In the genomic region with DNA sequence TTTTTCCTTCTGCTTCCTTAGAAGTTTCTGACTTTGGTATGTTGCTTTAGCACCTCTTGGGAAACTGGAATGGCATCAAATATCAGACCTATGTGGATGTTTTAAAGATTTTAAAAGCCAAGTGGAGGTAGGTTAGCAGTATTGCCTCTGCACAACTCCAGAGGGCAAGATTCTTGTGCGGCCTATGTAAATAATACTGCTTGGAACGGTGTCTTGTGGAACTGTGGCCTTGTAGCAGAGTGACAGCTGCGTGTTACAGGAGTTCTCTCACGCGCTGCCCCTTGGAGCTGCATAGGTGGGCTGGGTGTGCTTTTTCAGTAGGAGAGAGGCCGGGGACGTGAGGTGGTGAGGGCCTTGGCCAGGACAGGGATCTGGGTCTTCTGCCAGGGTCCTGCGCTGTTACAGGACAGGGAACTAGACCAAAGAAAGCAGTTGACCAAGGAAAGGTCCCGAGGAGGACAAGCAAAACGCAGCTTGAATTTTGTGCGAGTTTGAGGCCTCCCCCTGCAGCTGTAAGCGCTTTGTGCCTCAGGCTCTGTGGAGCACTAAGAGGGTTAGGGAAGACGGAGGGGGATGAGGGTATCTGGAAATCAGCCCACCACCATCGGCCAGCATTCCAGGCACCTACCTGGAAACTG, we compare ENCODE assay signal across 10 cellular contexts. TPM values are rescaled to one million over a fixed set of nuclear protein-coding genes. Genes with fewer than 3 reads are reported as not detected.
A peak's percentile ranks its signal among the peaks of the same experiment; 100 is the strongest.
DNase-seq lines count a peak whose midpoint lies in the region; ATAC-seq and TF ChIP-seq lines count a peak whose summit lies in the region.
"Had no signal": no experiment of that assay in that cellular context is flagged by ENCODE, and none has a peak within 500 bp of the region (broad histone marks: within the 10 kb centered on the region; RNA-seq: fewer than 3 reads in every experiment).

No MANE protein-coding gene starts in this region.

- H3K4me3 ChIP-seq in AG09309 (ENCODE audit: control insufficient read depth, low read depth, low read length), result peak overlapping the region; percentile 75
- no peak overlapping the region for H3K4me3 ChIP-seq in KMS-11 (IDR thresholded peaks at IDR 0.05; ENCODE audit: insufficient read depth, low read depth, low read length)
- H3K4me3 ChIP-seq in colonic mucosa, result peak overlapping the region; percentile 98

- peaks cover 28 to 60% (median 57%) of the 10 kb centered on the region in 4 donors for H3K4me1 Mint-ChIP-seq in naive thymus-derived CD8-positive, alpha-beta T cell

- H3K4me1 ChIP-seq in KMS-11 (ENCODE audit: low read depth, poor library complexity, severe bottlenecking) (peaks cover 14% of the 10 kb centered on the region), colonic mucosa (peaks cover 6% of the 10 kb centered on the region)

- peak overlapping the region in 9 of 10 donors; percentile 73 to 97 (median 94) for H3K27ac Mint-ChIP-seq in naive thymus-derived CD8-positive, alpha-beta T cell

- intact Hi-C loops in colonic mucosa (cut with DNase I), result no loop called here

- H3K36me3 Mint-ChIP-seq in naive thymus-derived CD8-positive, alpha-beta T cell, result no peaks in the 10 kb centered on the region

- H3K27ac ChIP-seq in KMS-11 (no peak overlapping the region), colonic mucosa (no peak overlapping the region)

- DNase-seq in AG09309 (ENCODE audit: low read depth) (no peak), colonic mucosa (no peak), NCI-H446 (lab: John Stamatoyannopoulos, UW) (no peak)
- no peak for DNase-seq in naive thymus-derived CD8-positive, alpha-beta T cell
- DNase-seq in stimulated activated CD4-positive, alpha-beta T cell treated with anti-CD3 and anti-CD28 coated beads, Interleukin-2, amount 100 ng/mL, for 24 hours, result no peak
- DNase-seq: activated effector memory CD4-positive, alpha-beta T cell treated with Interleukin-2 at 50 U/mL for 16 hours; KG1 had no signal

- peaks cover under 1% of the 10 kb centered on the region; the same call in 1 of the 2 replicates for H3K27me3 ChIP-seq in KMS-11 (ENCODE audit: insufficient read depth, low read depth)
- H3K27me3 ChIP-seq in colonic mucosa, result no peaks in the 10 kb centered on the region

- no peak for ATAC-seq in naive thymus-derived CD8-positive, alpha-beta T cell
- ATAC-seq in GM19455 (IDR thresholded peaks at IDR 0.05; ENCODE audit: unreplicated experiment), result no peak
- ATAC-seq in HG03135 (IDR thresholded peaks at IDR 0.05; ENCODE audit: unreplicated experiment), result no peak

- no peak overlapping the region for H2AFZ ChIP-seq in KMS-11 (ENCODE audit: low read depth)

- no peaks in the 10 kb centered on the region for H4K20me1 ChIP-seq in KMS-11 (ENCODE audit: insufficient read depth)

- H3K9me3 Mint-ChIP-seq in naive thymus-derived CD8-positive, alpha-beta T cell, result no peaks in the 10 kb centered on the region

- POLR2A ChIA-PET in naive thymus-derived CD8-positive, alpha-beta T cell (lab: Charles Lee), result interaction anchor here (0.6 kb wide), 1 partner anchor 88 kb away, joined by 3 read pairs; no protein-coding TSS in a partner anchor

- no peaks in the 10 kb centered on the region for H3K9me3 ChIP-seq in colonic mucosa

- H3K27me3 Mint-ChIP-seq in naive thymus-derived CD8-positive, alpha-beta T cell, result no peaks in the 10 kb centered on the region

- TF ChIP-seq CTCF in AG09309 (IDR thresholded peaks at IDR 0.05; ENCODE audit: control insufficient read depth, insufficient read depth, low read depth, low read length, missing control alignments) (no peak), KMS-11 (conservative IDR thresholded peaks at IDR 0.05; ENCODE audit: low read depth, low read length) (no peak), colonic mucosa (IDR thresholded peaks at IDR 0.05) (no peak)

- H3K79me2 ChIP-seq in KMS-11 (ENCODE audit: insufficient read depth, low read depth), result peaks cover 30% of the 10 kb centered on the region

- H3K4me3 Mint-ChIP-seq in naive thymus-derived CD8-positive, alpha-beta T cell, result peak overlapping the region; percentile 89 to 97 (median 94)

- H3K9ac ChIP-seq in KMS-11 (peak overlapping the region; percentile 95; the same call in 1 of the 2 replicates), colonic mucosa (ENCODE audit: low read depth in 2 of 2, low read length in 2 of 2) (peak overlapping the region; percentile 42 to 82)

- H3K4me2 ChIP-seq in KMS-11, result peak overlapping the region; percentile 91

- no peaks in the 10 kb centered on the region for H3K36me3 ChIP-seq in KMS-11 (ENCODE audit: insufficient read depth)
- H3K36me3 ChIP-seq in colonic mucosa, result no peaks in the 10 kb centered on the region

RNA-seq across cellular contexts. Expression of a gene that starts 1.5 kb away (rescaled TPM):
- 10 to 100 TPM; 33.2 to 57.4 TPM for total RNA-seq in colonic mucosa
- total RNA-seq in naive thymus-derived CD8-positive, alpha-beta T cell, result 10 to 100 TPM; 16.6 to 16.9 TPM
- 1 to 10 TPM; 3.9 to 4.6 (median 4.2) TPM for polyA plus RNA-seq in naive thymus-derived CD8-positive, alpha-beta T cell
